ENCODE assay signal across 8 cellular contexts in genomic region chr6:7073810-7074525, GRCh38. TPM values are rescaled to one million over a fixed set of nuclear protein-coding genes. Genes with fewer than 3 reads are reported as not detected.
A peak's percentile ranks its signal among the peaks of the same experiment; 100 is the strongest.
DNase-seq lines count a peak whose midpoint lies in the region; ATAC-seq and TF ChIP-seq lines count a peak whose summit lies in the region.

No MANE protein-coding gene starts in this region.

- no peaks in the 10 kb centered on the region for H3K36me3 Mint-ChIP-seq in activated CD8-positive, alpha-beta memory T cell treated with anti-CD3 and anti-CD28 coated beads, Interleukin-2, amount 10 ng/mL, durations not matched to agents 7 days and 5 days
- no peaks in the 10 kb centered on the region for H3K36me3 Mint-ChIP-seq in endodermal cell (ENCODE audit: low read depth)

- H2BK120ac ChIP-seq in mesendoderm (ENCODE audit: low read depth, low read length): peak overlapping the region; percentile 28

- WGBS in mesendoderm (ENCODE audit: extremely low coverage, insufficient coverage, low lambda C conversion rate): no CpG with 5 or more reads among the region's 9 CpGs
- WGBS in endodermal cell (ENCODE audit: insufficient coverage in 1 of 2, insufficient read length in 1 of 2), 2 experiments: 84 to 91% methylated on average over 6 to 9 of the region's 9 CpGs
- WGBS in SK-N-SH (ENCODE audit: low lambda C conversion rate): 70% methylated on average over 9 of the region's 9 CpGs

- H3K79me1 ChIP-seq in mesendoderm (ENCODE audit: low read length): no peaks in the 10 kb centered on the region

- H3K4me1 ChIP-seq in mesendoderm (ENCODE audit: control insufficient read depth, low read depth, low read length) (no peaks in the 10 kb centered on the region), endodermal cell (ENCODE audit: control insufficient read depth, insufficient read depth, low read length) (no peaks in the 10 kb centered on the region), SK-N-SH (ENCODE audit: control insufficient read depth in 1 of 2, insufficient read depth in 2 of 2, low read depth in 1 of 2, low read length in 1 of 2) (no peaks in the 10 kb centered on the region)

- no peak overlapping the region for H2AK5ac ChIP-seq in mesendoderm (ENCODE audit: low read length)

- no peaks in the 10 kb centered on the region for H3K9me2 ChIP-seq in SK-N-SH

- H4K8ac ChIP-seq in mesendoderm (ENCODE audit: low read depth, low read length): no peak overlapping the region

- no peak overlapping the region for H2BK5ac ChIP-seq in mesendoderm (ENCODE audit: low read length)

- H3K79me2 ChIP-seq in mesendoderm (ENCODE audit: control insufficient read depth, insufficient read depth, low read length): no peaks in the 10 kb centered on the region
- H3K79me2 ChIP-seq in SK-N-SH (ENCODE audit: insufficient read depth): no peaks in the 10 kb centered on the region

- no peak overlapping the region for H4K5ac ChIP-seq in mesendoderm (ENCODE audit: low read length)

- POLR2A ChIA-PET in SK-N-SH (lab: Yijun Ruan, JAX): no interaction called here

- no peak overlapping the region for H2BK15ac ChIP-seq in mesendoderm (replicated peaks; ENCODE audit: low read depth)

- TF ChIP-seq RAD21 in SK-N-SH (IDR thresholded peaks at IDR 0.05; ENCODE audit: low read length): no peak

- H3K4me2 ChIP-seq in mesendoderm (ENCODE audit: low read length) (no peak overlapping the region), SK-N-SH (no peak overlapping the region)

- H3K4me3 ChIP-seq in mesendoderm (ENCODE audit: low read length) (no peak overlapping the region), endodermal cell (ENCODE audit: low read length) (no peak overlapping the region), SK-N-SH (ENCODE audit: low read depth in 2 of 2, low read length in 1 of 2) (no peak overlapping the region)

- no peaks in the 10 kb centered on the region for H4K20me1 ChIP-seq in SK-N-SH (ENCODE audit: insufficient read depth)

- peak; percentile 99 for ATAC-seq in GM19351 (IDR thresholded peaks at IDR 0.05; ENCODE audit: unreplicated experiment)
- peak; percentile 97 for ATAC-seq in HG03135 (IDR thresholded peaks at IDR 0.05; ENCODE audit: unreplicated experiment)
- ATAC-seq in activated CD8-positive, alpha-beta memory T cell treated with anti-CD3 and anti-CD28 coated beads, Interleukin-2, amount 10 ng/mL, durations not matched to agents 7 days and 5 days: peak; percentile 99

- H3K56ac ChIP-seq in mesendoderm (ENCODE audit: low read length): no peak overlapping the region

- no peaks in the 10 kb centered on the region for H3K9me3 Mint-ChIP-seq in activated CD8-positive, alpha-beta memory T cell treated with anti-CD3 and anti-CD28 coated beads, Interleukin-2, amount 10 ng/mL, durations not matched to agents 7 days and 5 days (ENCODE audit: low read depth)
- H3K9me3 Mint-ChIP-seq in endodermal cell: no peaks in the 10 kb centered on the region

- peaks cover 67% of the 10 kb centered on the region for H3K27me3 Mint-ChIP-seq in activated CD8-positive, alpha-beta memory T cell treated with anti-CD3 and anti-CD28 coated beads, Interleukin-2, amount 10 ng/mL, durations not matched to agents 7 days and 5 days
- no peaks in the 10 kb centered on the region for H3K27me3 Mint-ChIP-seq in endodermal cell (ENCODE audit: insufficient read depth)

- H3K27ac ChIP-seq in mesendoderm (ENCODE audit: low read depth, low read length) (no peak overlapping the region), endodermal cell (ENCODE audit: low read depth, low read length) (no peak overlapping the region), SK-N-SH (ENCODE audit: low read depth in 2 of 2, low read length in 1 of 2) (no peak overlapping the region)

- no peak overlapping the region for H3K23ac ChIP-seq in mesendoderm (ENCODE audit: low read length)

- no peaks in the 10 kb centered on the region for H3F3A ChIP-seq in SK-N-SH (replicated peaks; ENCODE audit: insufficient read depth)

- H3K27me3 ChIP-seq in mesendoderm (ENCODE audit: insufficient read depth, low read length, poor library complexity) (no peaks in the 10 kb centered on the region), endodermal cell (ENCODE audit: control insufficient read depth, insufficient read depth, low read length, poor library complexity, severe bottlenecking) (no peaks in the 10 kb centered on the region), SK-N-SH (ENCODE audit: insufficient read depth) (no peaks in the 10 kb centered on the region)

- DNase-seq in activated CD8-positive, alpha-beta memory T cell treated with anti-CD3 and anti-CD28 coated beads, Interleukin-2, amount 10 ng/mL, durations not matched to agents 7 days and 5 days: peak; percentile 83
- DNase-seq in mesendoderm (no peak), OCI-M1 (lab: John Stamatoyannopoulos, UW) (no peak), glomerular visceral epithelial cell (ENCODE audit: extremely low spot score) (no peak), endodermal cell (no peak), SK-N-SH (no peak)

- no peak overlapping the region for H3K27ac Mint-ChIP-seq in activated CD8-positive, alpha-beta memory T cell treated with anti-CD3 and anti-CD28 coated beads, Interleukin-2, amount 10 ng/mL, durations not matched to agents 7 days and 5 days
- no peak overlapping the region for H3K27ac Mint-ChIP-seq in endodermal cell

- H3K9me3 ChIP-seq in endodermal cell (ENCODE audit: control insufficient read depth, low read length) (no peaks in the 10 kb centered on the region), SK-N-SH (no peaks in the 10 kb centered on the region)

- H3K18ac ChIP-seq in mesendoderm (ENCODE audit: low read length): peak overlapping the region; percentile 60

- CTCF ChIA-PET in activated CD8-positive, alpha-beta memory T cell treated with anti-CD3 and anti-CD28 coated beads, Interleukin-2, amount 10 ng/mL, durations not matched to agents 7 days and 5 days (lab: Charles Lee): interaction anchor here (0.7 to 2.3 kb wide), 6 partner anchors 13 to 397 kb away, joined by 3 to 9 read pairs (median 4); no protein-coding TSS in a partner anchor
- CTCF ChIA-PET in SK-N-SH (lab: Yijun Ruan, JAX): no interaction called here

- no peaks in the 10 kb centered on the region for H3K36me3 ChIP-seq in mesendoderm (ENCODE audit: control insufficient read depth, insufficient read depth, low read length)
- no peaks in the 10 kb centered on the region for H3K36me3 ChIP-seq in endodermal cell (ENCODE audit: control insufficient read depth, insufficient read depth, low read length)
- no peaks in the 10 kb centered on the region for H3K36me3 ChIP-seq in SK-N-SH (replicated peaks in 1 of 2; ENCODE audit: control insufficient read depth in 1 of 2, insufficient read depth in 2 of 2, low read length in 1 of 2)

- no peak for TF ChIP-seq CTCF in endodermal cell (conservative IDR thresholded peaks at IDR 0.05)
- no peak for TF ChIP-seq CTCF in SK-N-SH (IDR thresholded peaks at IDR 0.05)

- no peak overlapping the region for H3K9ac ChIP-seq in mesendoderm (ENCODE audit: low read length)
- no peak overlapping the region for H3K9ac ChIP-seq in endodermal cell (ENCODE audit: extremely low read depth, low read length, poor library complexity, severe bottlenecking)
- no peak overlapping the region for H3K9ac ChIP-seq in SK-N-SH

- TF ChIP-seq EP300 in SK-N-SH (IDR thresholded peaks at IDR 0.05; ENCODE audit: borderline replicate concordance in 1 of 2, low read depth in 1 of 2, low read length in 1 of 2): no peak

- peaks cover 21% of the 10 kb centered on the region for H3K4me1 Mint-ChIP-seq in activated CD8-positive, alpha-beta memory T cell treated with anti-CD3 and anti-CD28 coated beads, Interleukin-2, amount 10 ng/mL, durations not matched to agents 7 days and 5 days
- no peaks in the 10 kb centered on the region for H3K4me1 Mint-ChIP-seq in endodermal cell

- no peak overlapping the region for H3K4me3 Mint-ChIP-seq in activated CD8-positive, alpha-beta memory T cell treated with anti-CD3 and anti-CD28 coated beads, Interleukin-2, amount 10 ng/mL, durations not matched to agents 7 days and 5 days
- no peak overlapping the region for H3K4me3 Mint-ChIP-seq in endodermal cell

- H3K4ac ChIP-seq in mesendoderm (ENCODE audit: low read depth, low read length): no peak overlapping the region

- H2AFZ ChIP-seq in SK-N-SH (ENCODE audit: low read depth): no peak overlapping the region

TF ChIP-seq in SK-N-SH, 30 proteins besides CTCF, POLR2A, EP300 and RAD21 (continues in another document):
- TF ChIP-seq TCF12 (IDR thresholded peaks at IDR 0.05) (no peak), POLR2AphosphoS5 (IDR thresholded peaks at IDR 0.05; ENCODE audit: low read depth, low read length) (no peak), MXI1 (IDR thresholded peaks at IDR 0.05; ENCODE audit: low read depth, low read length) (no peak), JUND (IDR thresholded peaks at IDR 0.05) (no peak), REST (IDR thresholded peaks at IDR 0.05; ENCODE audit: low read depth, low read length) (no peak)

RNA-seq across cellular contexts. Expression of gene RREB1, which starts 33.8 kb away (rescaled TPM):
- total RNA-seq in activated CD8-positive, alpha-beta memory T cell treated with anti-CD3 and anti-CD28 coated beads, Interleukin-2, amount 10 ng/mL, durations not matched to agents 7 days and 5 days: 10 to 100 TPM; 20.6 to 24.6 TPM
- polyA plus RNA-seq in mesendoderm (2013, experiment 1 of 2): 12.6 TPM
- polyA plus RNA-seq in mesendoderm (2013, experiment 2 of 2): 12.0 TPM
- 10 to 100 TPM; 51.2 to 64.3 TPM for total RNA-seq in endodermal cell
- polyA plus RNA-seq in endodermal cell (2013, experiment 1 of 2): 13.7 TPM
- 15.6 TPM for polyA plus RNA-seq in endodermal cell (2013, experiment 2 of 2)
- polyA plus RNA-seq in SK-N-SH (2012; rRNA removed): 1.5 and 2.0 TPM in 2 replicates
- polyA plus RNA-seq in SK-N-SH (2012; cell fraction: cytosol; rRNA removed): 1.2 and 1.6 TPM in 2 replicates
- polyA plus RNA-seq in SK-N-SH (2012; cell fraction: nucleus; rRNA removed): 7.5 and 8.0 TPM in 2 replicates
